11 cellular contexts compared by ENCODE assay signal in the genomic region with DNA sequence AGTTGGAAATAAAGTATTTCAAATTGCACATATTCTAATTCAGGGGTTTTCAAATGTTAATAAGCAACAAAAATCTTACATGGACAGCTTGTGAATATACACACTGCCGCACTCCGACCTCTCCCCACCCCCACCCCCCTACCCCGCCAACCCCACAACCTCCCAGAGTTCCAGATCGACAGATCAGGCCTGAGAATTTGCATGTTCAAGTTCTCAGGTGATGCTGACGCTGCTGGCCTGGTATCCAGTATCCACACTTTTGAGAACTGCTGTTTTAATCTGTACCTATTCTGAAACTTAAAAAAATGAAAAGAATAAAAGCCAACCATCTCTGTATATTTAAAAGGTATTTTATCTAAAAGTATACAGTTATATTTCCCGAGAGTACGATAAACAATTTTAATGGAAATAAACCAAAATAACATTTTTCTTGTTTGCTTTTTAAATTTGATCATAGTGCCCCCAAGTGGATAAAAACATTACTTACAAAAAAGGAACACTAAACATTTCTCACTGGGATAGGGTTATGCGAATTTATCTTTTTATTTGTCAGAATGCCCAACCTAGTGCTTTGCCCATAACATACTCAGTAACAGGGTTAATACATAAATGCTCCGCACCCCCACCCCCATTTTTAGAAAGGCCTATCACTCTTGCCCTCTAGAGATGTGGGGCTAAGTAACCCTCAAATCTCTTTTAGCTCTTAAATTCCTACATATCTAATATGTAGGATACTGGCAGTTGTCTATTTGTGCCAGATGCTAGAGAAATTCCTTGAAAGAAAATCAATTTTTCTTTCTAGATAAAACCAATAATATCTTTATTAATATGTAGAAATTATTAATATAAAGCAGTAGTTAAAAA.
A peak's percentile ranks its signal among the peaks of the same experiment; 100 is the strongest.
DNase-seq lines count a peak whose midpoint lies in the region; ATAC-seq, FAIRE-seq and TF ChIP-seq lines count a peak whose summit lies in the region.
"Had no signal": no experiment of that assay in that cellular context is flagged by ENCODE, and none has a peak within 500 bp of the region (broad histone marks: within the 10 kb centered on the region; RNA-seq: fewer than 3 reads in every experiment).

No MANE protein-coding gene starts in this region.

- H4K91ac ChIP-seq in IMR-90 (ENCODE audit: insufficient read depth, low read depth, low read length) (no peak overlapping the region), mesenchymal stem cell (ENCODE audit: low read length) (no peak overlapping the region)

- no peaks in the 10 kb centered on the region for H3K4me1 Mint-ChIP-seq in natural killer cell
- no peaks in the 10 kb centered on the region for H3K4me1 Mint-ChIP-seq in activated T-cell treated with anti-CD3 and anti-CD28 coated beads, Interleukin-2, amount 50 U/mL, for 24 hours (ENCODE audit: low read depth)
- H3K4me1 Mint-ChIP-seq: IgD-negative memory B cell had no signal

- ATAC-seq in IMR-90 (ENCODE audit: low read depth) (no peak; the same call in 1 of the 2 replicates), K562 (no peak), HG03520 (IDR thresholded peaks at IDR 0.05; ENCODE audit: unreplicated experiment) (no peak), natural killer cell (no peak)
- ATAC-seq: gastrocnemius medialis had no signal

- BruUV-seq in IMR-90 (replicated peaks; lab: Mats Ljungman, UMichigan) (no TSS peak), K562 (replicated peaks; lab: Mats Ljungman, UMichigan) (no TSS peak)

- no peaks in the 10 kb centered on the region for H3K4me1 ChIP-seq in IMR-90 (ENCODE audit: control insufficient read depth, insufficient read depth, low read length)
- H3K4me1 ChIP-seq in K562 (replicated peaks in 1 of 2; ENCODE audit: control insufficient read depth in 2 of 2, insufficient read depth in 2 of 2, low read length in 2 of 2) = no peaks in the 10 kb centered on the region
- H3K4me1 ChIP-seq in mesenchymal stem cell (ENCODE audit: control insufficient read depth, insufficient read depth, low read depth, low read length) = no peaks in the 10 kb centered on the region
- H3K4me1 ChIP-seq: gastrocnemius medialis had no signal

- H3K9me1 ChIP-seq in IMR-90 (ENCODE audit: insufficient read depth, low read length) (no peaks in the 10 kb centered on the region), K562 (ENCODE audit: control insufficient read depth, insufficient read depth, low read length) (no peaks in the 10 kb centered on the region)

- no peak overlapping the region for H4K8ac ChIP-seq in IMR-90 (ENCODE audit: low read depth in 2 of 2, low read length in 2 of 2)
- no peak overlapping the region for H4K8ac ChIP-seq in mesenchymal stem cell (ENCODE audit: low read length)

- TF ChIP-seq POLR2A in IMR-90 (IDR thresholded peaks at IDR 0.05; ENCODE audit: low read depth, low read length) (no peak), K562 (conservative IDR thresholded peaks at IDR 0.05) (no peak)

- POLR2A ChIA-PET in IMR-90 (lab: Charles Lee; ENCODE audit: unreplicated experiment) = no interaction called here
- POLR2A ChIA-PET in K562 (lab: Yijun Ruan, JAX) = no interaction called here

- H2BK15ac ChIP-seq in IMR-90 (ENCODE audit: low read depth, low read length) = no peak overlapping the region
- no peak overlapping the region for H2BK15ac ChIP-seq in mesenchymal stem cell (ENCODE audit: low read depth, poor library complexity, severe bottlenecking)

- no peaks in the 10 kb centered on the region for H4K20me1 ChIP-seq in IMR-90 (ENCODE audit: insufficient read depth, low read length)
- no peaks in the 10 kb centered on the region for H4K20me1 ChIP-seq in K562 (replicated peaks; ENCODE audit: control insufficient read depth, insufficient read depth, low read length)

- H3K9me3 ChIP-seq in IMR-90 (ENCODE audit: control insufficient read depth, insufficient read depth, low read length) (no peaks in the 10 kb centered on the region), K562 (replicated peaks; ENCODE audit: control insufficient read depth, insufficient read depth, low read depth, low read length) (no peaks in the 10 kb centered on the region), mesenchymal stem cell (ENCODE audit: control insufficient read depth, low read length) (no peaks in the 10 kb centered on the region)
- H3K9me3 ChIP-seq: gastrocnemius medialis had no signal

- H3K27ac ChIP-seq in IMR-90 (ENCODE audit: insufficient read depth, low read length) = no peak overlapping the region
- H3K27ac ChIP-seq in K562 (ENCODE audit: extremely low read depth, low read depth, low read length) = no peak overlapping the region
- no peak overlapping the region for H3K27ac ChIP-seq in mesenchymal stem cell (ENCODE audit: low read length, poor library complexity, severe bottlenecking)
- H3K27ac ChIP-seq: gastrocnemius medialis had no signal

- dilution Hi-C loops in IMR-90 (cut with HindIII; ENCODE audit: low sequenced_read_pairs, unreplicated experiment) = no loop called here

- CTCF ChIA-PET in IMR-90 (lab: Yijun Ruan, JAX) (interaction anchor here (0.5 to 1.1 kb wide), 2 partner anchors 11 to 440 kb away, joined by 3 to 5 read pairs; no protein-coding TSS in a partner anchor), K562 (lab: Yijun Ruan, JAX; ENCODE audit: low intra/inter-chr PET ratio) (interaction anchor here (0.5 kb wide), 1 partner anchor 45 kb away, joined by 4 read pairs; no protein-coding TSS in a partner anchor)

- H3K4ac ChIP-seq in IMR-90 (ENCODE audit: low read depth, low read length) (no peak overlapping the region), mesenchymal stem cell (ENCODE audit: low read depth in 1 of 2, low read length in 2 of 2) (no peak overlapping the region)

- H3K4me3 Mint-ChIP-seq in natural killer cell = no peak overlapping the region
- H3K4me3 Mint-ChIP-seq in activated T-cell treated with anti-CD3 and anti-CD28 coated beads, Interleukin-2, amount 50 U/mL, for 24 hours = no peak overlapping the region
- H3K4me3 Mint-ChIP-seq: IgD-negative memory B cell had no signal

- FAIRE-seq in K562 (lab: Jason Lieb, UNC) = no peak

- H3K9me3 Mint-ChIP-seq in natural killer cell = peaks cover 0 to under 1% of the 10 kb centered on the region in 2 donors
- no peaks in the 10 kb centered on the region for H3K9me3 Mint-ChIP-seq in activated T-cell treated with anti-CD3 and anti-CD28 coated beads, Interleukin-2, amount 50 U/mL, for 24 hours
- H3K9me3 Mint-ChIP-seq: IgD-negative memory B cell had no signal

- DNase-seq in EL (peak; percentile 2), IMR-90 (peak; percentile 5), K562 (ENCODE audit: extremely low read depth in 1 of 4, low spot score in 3 of 4) (peak in 3 of 4 experiments; percentile 9 to 33 (median 20)), mesenchymal stem cell (peak; percentile 10), natural killer cell (no peak), KG1 (lab: John Stamatoyannopoulos, UW) (no peak)
- no peak for DNase-seq in activated T-cell treated with anti-CD3 and anti-CD28 coated beads, Interleukin-2, amount 50 U/mL, for 24 hours
- DNase-seq: gastrocnemius medialis; stimulated activated CD4-positive, alpha-beta T cell treated with anti-CD3 and anti-CD28 coated beads, Interleukin-2, amount 100 ng/mL, for 48 hours had no signal

- H2AFZ ChIP-seq in IMR-90 (replicated peaks; ENCODE audit: low read length, poor library complexity) (no peak overlapping the region), K562 (ENCODE audit: low read depth, low read length) (no peak overlapping the region), mesenchymal stem cell (ENCODE audit: low read depth, low read length) (no peak overlapping the region)

- H3K23ac ChIP-seq in IMR-90 (ENCODE audit: low read depth, low read length) (no peak overlapping the region), mesenchymal stem cell (ENCODE audit: low read length in 2 of 2) (no peak overlapping the region)

- TF ChIP-seq RAD21 in IMR-90 (IDR thresholded peaks at IDR 0.05; ENCODE audit: low read length) (peak; percentile 24), K562 (CRISPR knock-in tag; conservative IDR thresholded peaks at IDR 0.05 in 1 of 2, IDR thresholded peaks at IDR 0.05 in 1 of 2) (peak; percentile 17 to 52; a peak in 2 of 4 replicates)

- intact Hi-C loops in IMR-90 (cut with micrococcal nuclease) = no loop called here
- intact Hi-C loops in K562 (cut with micrococcal nuclease) = no loop called here
- intact Hi-C loops in natural killer cell (cut with micrococcal nuclease) = no loop called here

- no peak overlapping the region for H4K5ac ChIP-seq in IMR-90 (ENCODE audit: low read depth, low read length)

- H3K79me1 ChIP-seq in IMR-90 (ENCODE audit: low read depth in 1 of 2, low read length in 2 of 2) (no peaks in the 10 kb centered on the region), mesenchymal stem cell (replicated peaks; ENCODE audit: low read length, poor library complexity, severe bottlenecking) (no peaks in the 10 kb centered on the region)

- no peak overlapping the region for H2BK20ac ChIP-seq in IMR-90 (ENCODE audit: low read depth, low read length)

- no peak overlapping the region for H3K4me2 ChIP-seq in IMR-90 (ENCODE audit: low read depth, low read length)
- no peak overlapping the region for H3K4me2 ChIP-seq in K562 (ENCODE audit: insufficient read depth, low read length)
- H3K4me2 ChIP-seq in mesenchymal stem cell (ENCODE audit: low read length, poor library complexity, severe bottlenecking) = no peak overlapping the region

- H3K18ac ChIP-seq in IMR-90 (ENCODE audit: low read depth, low read length) (no peak overlapping the region), mesenchymal stem cell (ENCODE audit: low read depth in 1 of 2, low read length in 2 of 2) (no peak overlapping the region)

- WGBS in IMR-90 (ENCODE audit: extremely low coverage in 2 of 2, insufficient read length in 1 of 2), 2 experiments = no CpG with 5 or more reads among the region's 9 CpGs
- WGBS in K562 (ENCODE audit: insufficient coverage, low coverage, missing lambda C conversion rate) = under 1% methylated on average over 9 of the region's 9 CpGs
- 23% methylated on average over 6 of the region's 9 CpGs for WGBS in mesenchymal stem cell

- H3K14ac ChIP-seq in IMR-90 (replicated peaks; ENCODE audit: low read depth, low read length) = no peak overlapping the region
- H3K14ac ChIP-seq in mesenchymal stem cell (ENCODE audit: low read length in 2 of 2) = no peak overlapping the region

- H2BK12ac ChIP-seq in mesenchymal stem cell (ENCODE audit: low read length in 2 of 2) = no peak overlapping the region

- H3K56ac ChIP-seq in IMR-90 (ENCODE audit: extremely low read depth, insufficient read depth, low read length) = no peak overlapping the region

- H2AK5ac ChIP-seq in IMR-90 (ENCODE audit: low read depth, low read length) (no peak overlapping the region), mesenchymal stem cell (ENCODE audit: low read length, severe bottlenecking) (no peak overlapping the region)

- H2BK120ac ChIP-seq in IMR-90 (ENCODE audit: low read depth, low read length) (no peak overlapping the region), mesenchymal stem cell (ENCODE audit: low read depth, low read length) (no peak overlapping the region)

- H3K27ac Mint-ChIP-seq in natural killer cell = no peak overlapping the region
- no peak overlapping the region for H3K27ac Mint-ChIP-seq in activated T-cell treated with anti-CD3 and anti-CD28 coated beads, Interleukin-2, amount 50 U/mL, for 24 hours

- H3K79me2 ChIP-seq in K562 (ENCODE audit: control insufficient read depth, insufficient read depth, low read length) = no peaks in the 10 kb centered on the region

- TF ChIP-seq CTCF in IMR-90 (conservative IDR thresholded peaks at IDR 0.05; ENCODE audit: low read depth, low read length) = peak; percentile 45
- TF ChIP-seq CTCF in K562 (IDR thresholded peaks at IDR 0.05 in 2 of 3, conservative IDR thresholded peaks at IDR 0.05 in 1 of 3; ENCODE audit: insufficient read depth in 2 of 3, low read depth in 1 of 3, low read length in 3 of 3) = peak in 1 of 3 experiments; percentile 38; a peak in 1 of 6 replicates
- no peak for TF ChIP-seq CTCF in natural killer cell (IDR thresholded peaks at IDR 0.05)

- no peaks in the 10 kb centered on the region for H3K36me3 Mint-ChIP-seq in natural killer cell
- no peaks in the 10 kb centered on the region for H3K36me3 Mint-ChIP-seq in activated T-cell treated with anti-CD3 and anti-CD28 coated beads, Interleukin-2, amount 50 U/mL, for 24 hours (ENCODE audit: low read depth)
- H3K36me3 Mint-ChIP-seq: IgD-negative memory B cell had no signal

- H3K27me3 Mint-ChIP-seq in natural killer cell (ENCODE audit: low read depth in 2 of 2) = no peaks in the 10 kb centered on the region
- no peaks in the 10 kb centered on the region for H3K27me3 Mint-ChIP-seq in activated T-cell treated with anti-CD3 and anti-CD28 coated beads, Interleukin-2, amount 50 U/mL, for 24 hours
- H3K27me3 Mint-ChIP-seq: IgD-negative memory B cell had no signal

- no peak overlapping the region for H2AK9ac ChIP-seq in IMR-90 (replicated peaks; ENCODE audit: low read depth, low read length, poor library complexity)

- H3K36me3 ChIP-seq in IMR-90 (ENCODE audit: control insufficient read depth, insufficient read depth, low read length) = no peaks in the 10 kb centered on the region
- no peaks in the 10 kb centered on the region for H3K36me3 ChIP-seq in K562 (ENCODE audit: control insufficient read depth, insufficient read depth, low read length)
- H3K36me3 ChIP-seq in mesenchymal stem cell (ENCODE audit: control insufficient read depth in 1 of 2, insufficient read depth in 2 of 2, low read depth in 1 of 2, low read length in 2 of 2) = no peaks in the 10 kb centered on the region
- H3K36me3 ChIP-seq: gastrocnemius medialis had no signal

- H3K9ac ChIP-seq in IMR-90 (ENCODE audit: low read depth, low read length) (no peak overlapping the region), K562 (ENCODE audit: insufficient read depth in 1 of 2, low read depth in 2 of 2, low read length in 2 of 2) (no peak overlapping the region), mesenchymal stem cell (ENCODE audit: low read length) (no peak overlapping the region)

- H3K27me3 ChIP-seq in IMR-90 (ENCODE audit: control insufficient read depth, insufficient read depth, low read length) = no peaks in the 10 kb centered on the region
- no peaks in the 10 kb centered on the region for H3K27me3 ChIP-seq in K562 (ENCODE audit: control insufficient read depth in 2 of 2, insufficient read depth in 2 of 2, low read length in 2 of 2)
- no peaks in the 10 kb centered on the region for H3K27me3 ChIP-seq in mesenchymal stem cell (ENCODE audit: control insufficient read depth in 1 of 2, insufficient read depth in 1 of 2, low read length in 2 of 2)
- H3K27me3 ChIP-seq: gastrocnemius medialis had no signal

- H3K4me3 ChIP-seq in IMR-90 (ENCODE audit: insufficient read depth, low read depth, low read length) (no peak overlapping the region), K562 (no peak overlapping the region), mesenchymal stem cell (ENCODE audit: insufficient read depth in 1 of 2, low read depth in 1 of 2, low read length in 2 of 2) (no peak overlapping the region)
- H3K4me3 ChIP-seq: gastrocnemius medialis had no signal

- H2BK5ac ChIP-seq in IMR-90 (ENCODE audit: low read depth, low read length, poor library complexity, severe bottlenecking) = no peak overlapping the region
- H2BK5ac ChIP-seq in mesenchymal stem cell (ENCODE audit: low read depth, low read length, poor library complexity, severe bottlenecking) = no peak overlapping the region

- in situ Hi-C loops in IMR-90 (cut with MboI; ENCODE audit: low sequenced_read_pairs) = loop anchor here (10.0 to 25.0 kb wide), 3 partner anchors 320 to 518 kb away; no protein-coding TSS in a partner anchor
- in situ Hi-C loops in K562 (cut with MboI) = no loop called here

- TF ChIP-seq EP300 in K562 (IDR thresholded peaks at IDR 0.05; ENCODE audit: low read length) = no peak

Comparison
In these comparisons a context has a peak if more than half of its experiments do, and no peak if none do; other contexts are left out.
1. DNase-seq: peak in EL (single experiment), IMR-90 (single experiment), K562 (3 of 4) and mesenchymal stem cell (single experiment); none in natural killer cell (single experiment), activated T-cell treated with anti-CD3 and anti-CD28 coated beads, Interleukin-2, amount 50 U/mL, for 24 hours (single experiment) and KG1 (single experiment).